Comparison of ENCODE assay signal across 10 cellular contexts in genomic region chr4:52714597-52715254, GRCh38. TPM values are rescaled to one million over a fixed set of nuclear protein-coding genes. Genes with fewer than 3 reads are reported as not detected.
DNase-seq lines count a peak whose midpoint lies in the region; ATAC-seq lines count a peak whose summit lies in the region.
"Had no signal": no experiment of that assay in that cellular context is flagged by ENCODE, and none has a peak within 500 bp of the region (broad histone marks: within the 10 kb centered on the region; RNA-seq: fewer than 3 reads in every experiment).

No MANE protein-coding gene starts in this region.

- H3K27ac ChIP-seq in Karpas-422 (ENCODE audit: low read length) = peak overlapping the region; percentile 86
- H3K27ac ChIP-seq in naive thymus-derived CD4-positive, alpha-beta T cell (ENCODE audit: low read depth, low read length) = no peak overlapping the region

- DNase-seq in activated CD4-positive, alpha-beta T cell treated with anti-CD3 and anti-CD28 coated beads for 36 hours = peak; percentile 27
- DNase-seq in activated CD4-positive, alpha-beta T cell treated with anti-CD3 and anti-CD28 coated beads, Interleukin-2, amount 50 U/mL, for 1 hour = no peak
- peak; percentile 70 for DNase-seq in Karpas-422
- DNase-seq in activated T-helper 2 cell treated with anti-CD3 and anti-CD28 coated beads, Interferon-gamma antibody, Interleukin-2, Interleukin-4, amounts not matched to agents 10 μg/mL and 5 μg/mL and 100 μg/mL, durations not matched to agents 14 hours and 24 hours and 36 hours (ENCODE audit: low spot score) = no peak
- no peak for DNase-seq in naive thymus-derived CD4-positive, alpha-beta T cell
- DNase-seq: activated gamma-delta T cell, NCI-H82 had no signal

- H3K79me2 ChIP-seq in Karpas-422 (ENCODE audit: low read length) = peaks cover 18% of the 10 kb centered on the region

- peaks cover 45% of the 10 kb centered on the region for H3K4me1 Mint-ChIP-seq in activated CD4-positive, alpha-beta T cell treated with anti-CD3 and anti-CD28 coated beads for 36 hours
- H3K4me1 Mint-ChIP-seq in activated T-helper 2 cell treated with anti-CD3 and anti-CD28 coated beads, Interferon-gamma antibody, Interleukin-2, Interleukin-4, amounts not matched to agents 10 μg/mL and 5 μg/mL and 100 μg/mL, durations not matched to agents 14 hours and 24 hours and 36 hours (ENCODE audit: low read depth) = peaks cover 44% of the 10 kb centered on the region
- peaks cover 23 to 46% (median 39%) of the 10 kb centered on the region in 7 donors for H3K4me1 Mint-ChIP-seq in naive thymus-derived CD4-positive, alpha-beta T cell

- CTCF ChIA-PET in activated CD4-positive, alpha-beta T cell treated with anti-CD3 and anti-CD28 coated beads for 36 hours (lab: Charles Lee) = no interaction called here
- CTCF ChIA-PET in naive thymus-derived CD4-positive, alpha-beta T cell (lab: Charles Lee) = no interaction called here

- peak overlapping the region; percentile 85 for H3K4me2 ChIP-seq in Karpas-422 (ENCODE audit: low read depth, low read length, poor library complexity, severe bottlenecking)

- H3K27ac Mint-ChIP-seq in activated CD4-positive, alpha-beta T cell treated with anti-CD3 and anti-CD28 coated beads for 36 hours = peak overlapping the region; percentile 99
- H3K27ac Mint-ChIP-seq in activated T-helper 2 cell treated with anti-CD3 and anti-CD28 coated beads, Interferon-gamma antibody, Interleukin-2, Interleukin-4, amounts not matched to agents 10 μg/mL and 5 μg/mL and 100 μg/mL, durations not matched to agents 14 hours and 24 hours and 36 hours = peak overlapping the region; percentile 94
- peak overlapping the region in 7 of 9 donors; percentile 30 to 96 (median 56) for H3K27ac Mint-ChIP-seq in naive thymus-derived CD4-positive, alpha-beta T cell

- H4K20me1 ChIP-seq in Karpas-422 (ENCODE audit: insufficient read depth, low read depth, low read length) = no peaks in the 10 kb centered on the region

- no peaks in the 10 kb centered on the region for H3K27me3 Mint-ChIP-seq in activated CD4-positive, alpha-beta T cell treated with anti-CD3 and anti-CD28 coated beads for 36 hours
- H3K27me3 Mint-ChIP-seq in activated T-helper 2 cell treated with anti-CD3 and anti-CD28 coated beads, Interferon-gamma antibody, Interleukin-2, Interleukin-4, amounts not matched to agents 10 μg/mL and 5 μg/mL and 100 μg/mL, durations not matched to agents 14 hours and 24 hours and 36 hours (ENCODE audit: low read depth) = no peaks in the 10 kb centered on the region
- H3K27me3 Mint-ChIP-seq in naive thymus-derived CD4-positive, alpha-beta T cell = no peaks in the 10 kb centered on the region

- H3K27me3 ChIP-seq in Karpas-422 (ENCODE audit: low read length) = no peaks in the 10 kb centered on the region
- no peaks in the 10 kb centered on the region for H3K27me3 ChIP-seq in naive thymus-derived CD4-positive, alpha-beta T cell (ENCODE audit: control insufficient read depth in 2 of 2, insufficient read depth in 2 of 2, low read length in 2 of 2)

- H2AFZ ChIP-seq in Karpas-422 (ENCODE audit: low read length) = no peak overlapping the region

- H3K9me3 ChIP-seq in Karpas-422 (ENCODE audit: low read length) = no peaks in the 10 kb centered on the region
- no peaks in the 10 kb centered on the region for H3K9me3 ChIP-seq in naive thymus-derived CD4-positive, alpha-beta T cell (ENCODE audit: control insufficient read depth in 2 of 3, low read length in 3 of 3)

- H3K9me2 ChIP-seq in Karpas-422 (replicated peaks; ENCODE audit: insufficient read depth, low read length) = no peaks in the 10 kb centered on the region

- no peaks in the 10 kb centered on the region for H3K9me3 Mint-ChIP-seq in activated CD4-positive, alpha-beta T cell treated with anti-CD3 and anti-CD28 coated beads for 36 hours (ENCODE audit: low read depth)
- no peaks in the 10 kb centered on the region for H3K9me3 Mint-ChIP-seq in activated T-helper 2 cell treated with anti-CD3 and anti-CD28 coated beads, Interferon-gamma antibody, Interleukin-2, Interleukin-4, amounts not matched to agents 10 μg/mL and 5 μg/mL and 100 μg/mL, durations not matched to agents 14 hours and 24 hours and 36 hours
- peaks cover 0 to 2% (median 0%) of the 10 kb centered on the region in 11 donors for H3K9me3 Mint-ChIP-seq in naive thymus-derived CD4-positive, alpha-beta T cell

- peak overlapping the region; percentile 9; the same call in 1 of the 2 replicates for H3K9ac ChIP-seq in Karpas-422 (ENCODE audit: low read length)

- peaks cover 52% of the 10 kb centered on the region for H3K36me3 Mint-ChIP-seq in activated CD4-positive, alpha-beta T cell treated with anti-CD3 and anti-CD28 coated beads for 36 hours (ENCODE audit: low read depth)
- H3K36me3 Mint-ChIP-seq in activated T-helper 2 cell treated with anti-CD3 and anti-CD28 coated beads, Interferon-gamma antibody, Interleukin-2, Interleukin-4, amounts not matched to agents 10 μg/mL and 5 μg/mL and 100 μg/mL, durations not matched to agents 14 hours and 24 hours and 36 hours (ENCODE audit: low read depth) = peaks cover 62% of the 10 kb centered on the region
- peaks cover 0 to 31% (median 14%) of the 10 kb centered on the region in 5 donors for H3K36me3 Mint-ChIP-seq in naive thymus-derived CD4-positive, alpha-beta T cell

- peaks cover 35% of the 10 kb centered on the region for H3K36me3 ChIP-seq in Karpas-422 (ENCODE audit: insufficient read depth, low read length)
- H3K36me3 ChIP-seq in naive thymus-derived CD4-positive, alpha-beta T cell (ENCODE audit: control insufficient read depth in 2 of 3, insufficient read depth in 3 of 3, low read length in 3 of 3) = peaks cover 0 to 15% (median 8%) of the 10 kb centered on the region in 3 experiments

- no peak for ATAC-seq in activated CD4-positive, alpha-beta T cell treated with anti-CD3 and anti-CD28 coated beads for 36 hours
- ATAC-seq in naive thymus-derived CD4-positive, alpha-beta T cell = no peak
- ATAC-seq in HG02798 (IDR thresholded peaks at IDR 0.05; ENCODE audit: poor library complexity, unreplicated experiment) (no peak), HG02610 (IDR thresholded peaks at IDR 0.05; ENCODE audit: unreplicated experiment) (no peak), GM18858 (IDR thresholded peaks at IDR 0.05; ENCODE audit: unreplicated experiment) (no peak)

- peaks cover 45% of the 10 kb centered on the region for H3K4me1 ChIP-seq in Karpas-422 (ENCODE audit: low read length)
- peaks cover 23 to 24% of the 10 kb centered on the region in 2 donors for H3K4me1 ChIP-seq in naive thymus-derived CD4-positive, alpha-beta T cell (ENCODE audit: control insufficient read depth in 2 of 2, insufficient read depth in 2 of 2, low read length in 2 of 2)

- POLR2A ChIA-PET in activated CD4-positive, alpha-beta T cell treated with anti-CD3 and anti-CD28 coated beads for 36 hours (lab: Charles Lee) = no interaction called here
- POLR2A ChIA-PET in naive thymus-derived CD4-positive, alpha-beta T cell (lab: Charles Lee) = interaction anchor here (3.5 kb wide), 1 partner anchor 7 kb away, joined by 97 read pairs; no protein-coding TSS in a partner anchor

- H3K4me3 Mint-ChIP-seq in activated CD4-positive, alpha-beta T cell treated with anti-CD3 and anti-CD28 coated beads for 36 hours = peak overlapping the region; percentile 90
- H3K4me3 Mint-ChIP-seq in activated T-helper 2 cell treated with anti-CD3 and anti-CD28 coated beads, Interferon-gamma antibody, Interleukin-2, Interleukin-4, amounts not matched to agents 10 μg/mL and 5 μg/mL and 100 μg/mL, durations not matched to agents 14 hours and 24 hours and 36 hours (ENCODE audit: low read depth) = peak overlapping the region; percentile 93
- peak overlapping the region; percentile 25 to 96 (median 92) for H3K4me3 Mint-ChIP-seq in naive thymus-derived CD4-positive, alpha-beta T cell

- intact Hi-C loops in activated CD4-positive, alpha-beta T cell treated with anti-CD3 and anti-CD28 coated beads for 36 hours (cut with DNase I, micrococcal nuclease) = loop anchor here (5.0 to 10.0 kb wide), 5 partner anchors 57 to 1518 kb away; partner anchors contain the start of genes SCFD2 (in 1 of the 2) and USP46 (in 1 of the 2)
- intact Hi-C loops in activated T-helper 2 cell treated with anti-CD3 and anti-CD28 coated beads, Interferon-gamma antibody, Interleukin-2, Interleukin-4, amounts not matched to agents 10 μg/mL and 5 μg/mL and 100 μg/mL, durations not matched to agents 14 hours and 24 hours and 36 hours (cut with micrococcal nuclease) = loop anchor here (5.0 to 10.0 kb wide), 4 partner anchors 127 to 872 kb away; partner anchors contain the start of genes DCUN1D4 and SGCB
- intact Hi-C loops in naive thymus-derived CD4-positive, alpha-beta T cell (cut with micrococcal nuclease) = loop anchor here in 1 of 2 donors (10.0 kb wide), 1 partner anchor 680 kb away; the partner anchor contains the start of gene SGCB

- H3K4me3 ChIP-seq in Karpas-422 (ENCODE audit: low read length) = peak overlapping the region; percentile 90
- no peak overlapping the region for H3K4me3 ChIP-seq in naive thymus-derived CD4-positive, alpha-beta T cell (ENCODE audit: low read length)

RNA-seq across cellular contexts. Expression of gene ERVMER34-1, which starts 36.5 kb away (rescaled TPM):
- total RNA-seq in activated CD4-positive, alpha-beta T cell treated with anti-CD3 and anti-CD28 coated beads for 36 hours = under 1 TPM; 0.14 to 0.67 TPM
- total RNA-seq in Karpas-422 (2014; rRNA removed; shearing (Covaris generic); ENCODE audit: low replicate concordance) = not detected in 2 replicates
- not detected in 2 replicates for total RNA-seq in activated T-helper 2 cell treated with anti-CD3 and anti-CD28 coated beads, Interferon-gamma antibody, Interleukin-2, Interleukin-4, amounts not matched to agents 10 μg/mL and 5 μg/mL and 100 μg/mL, durations not matched to agents 14 hours and 24 hours and 36 hours
- not detected for total RNA-seq in naive thymus-derived CD4-positive, alpha-beta T cell
- not detected for polyA plus RNA-seq in naive thymus-derived CD4-positive, alpha-beta T cell

RNA-seq across cellular contexts. Expression of gene USP46, which starts 55.6 kb away (rescaled TPM):
- 1 to 10 TPM; 4.3 to 5.4 TPM for total RNA-seq in activated CD4-positive, alpha-beta T cell treated with anti-CD3 and anti-CD28 coated beads for 36 hours
- 8.8 and 14.5 TPM in 2 replicates for total RNA-seq in Karpas-422 (2014; rRNA removed; shearing (Covaris generic); ENCODE audit: low replicate concordance)
- 7.7 and 8.9 TPM in 2 replicates for total RNA-seq in activated T-helper 2 cell treated with anti-CD3 and anti-CD28 coated beads, Interferon-gamma antibody, Interleukin-2, Interleukin-4, amounts not matched to agents 10 μg/mL and 5 μg/mL and 100 μg/mL, durations not matched to agents 14 hours and 24 hours and 36 hours
- total RNA-seq in naive thymus-derived CD4-positive, alpha-beta T cell = 10 to 100 TPM in 1 of 5 experiments, 1 to 10 TPM in 4; 3.0 to 11.7 (median 4.0) TPM
- polyA plus RNA-seq in naive thymus-derived CD4-positive, alpha-beta T cell = 1 to 10 TPM in 1 of 2 donors, under 1 TPM in 1; 0.89 to 3.0 TPM

Comparison
In these comparisons a context has a peak if more than half of its experiments do, and no peak if none do; other contexts are left out.
1. DNase-seq: peak in activated CD4-positive, alpha-beta T cell treated with anti-CD3 and anti-CD28 coated beads for 36 hours (single experiment) and Karpas-422 (single experiment); none in activated CD4-positive, alpha-beta T cell treated with anti-CD3 and anti-CD28 coated beads, Interleukin-2, amount 50 U/mL, for 1 hour (single experiment), activated T-helper 2 cell treated with anti-CD3 and anti-CD28 coated beads, Interferon-gamma antibody, Interleukin-2, Interleukin-4, amounts not matched to agents 10 μg/mL and 5 μg/mL and 100 μg/mL, durations not matched to agents 14 hours and 24 hours and 36 hours (single experiment) and naive thymus-derived CD4-positive, alpha-beta T cell (0 of 9).
2. Peak in every context shown above with its lines, with median percentiles within 50 percentile points of each other: H3K27ac Mint-ChIP-seq and H3K4me3 Mint-ChIP-seq.